Comparison of ENCODE assay signal across 1 cellular context in the genomic region with DNA sequence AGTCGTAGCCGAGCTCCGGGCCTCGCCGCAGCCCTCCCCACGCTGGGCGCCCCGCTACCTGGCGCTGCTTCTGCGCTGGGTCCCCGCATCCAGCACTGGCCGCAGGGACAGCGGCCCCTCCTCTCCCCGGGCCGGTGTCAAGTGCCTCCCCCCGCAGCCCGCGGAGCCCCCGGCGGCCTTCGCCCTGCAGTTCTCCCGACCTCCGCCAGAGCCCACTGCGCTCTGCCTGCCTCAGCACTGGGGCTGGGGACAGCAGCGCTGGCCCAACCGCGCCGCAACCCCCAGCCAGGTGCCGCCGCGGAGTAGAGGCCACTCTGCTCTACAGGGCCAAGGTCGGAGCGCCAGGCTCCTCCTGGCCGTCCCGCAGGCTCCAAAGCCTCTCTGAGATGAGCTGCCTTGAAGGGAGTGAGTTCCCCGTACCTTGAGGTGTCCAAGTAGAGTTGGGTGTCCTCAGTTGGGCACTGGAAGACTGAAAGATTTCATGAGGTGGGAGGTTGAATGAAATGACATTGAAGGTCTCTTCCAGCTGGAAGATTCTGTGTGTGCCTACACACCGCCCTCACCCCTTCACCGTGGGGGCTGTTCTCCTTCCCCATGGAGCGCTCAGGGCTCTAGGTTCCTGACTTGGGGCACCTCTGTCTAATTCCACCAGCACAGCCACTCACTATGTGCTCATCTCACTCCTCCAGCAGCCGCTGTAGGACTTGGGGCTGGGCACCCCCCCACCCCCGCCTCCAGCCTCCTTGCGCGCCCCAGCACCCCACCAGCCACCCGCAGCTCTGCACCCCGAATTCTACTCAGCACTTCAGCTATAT.
A peak's percentile ranks its signal among the peaks of the same experiment; 100 is the strongest.
TF ChIP-seq lines count a peak whose summit lies in the region.

No MANE protein-coding gene starts in this region.

TF ChIP-seq in HepG2, 621 proteins besides CTCF, POLR2A, EP300 and RAD21 (continued from another document and continues in another):
- TF ChIP-seq, protein P1, sequence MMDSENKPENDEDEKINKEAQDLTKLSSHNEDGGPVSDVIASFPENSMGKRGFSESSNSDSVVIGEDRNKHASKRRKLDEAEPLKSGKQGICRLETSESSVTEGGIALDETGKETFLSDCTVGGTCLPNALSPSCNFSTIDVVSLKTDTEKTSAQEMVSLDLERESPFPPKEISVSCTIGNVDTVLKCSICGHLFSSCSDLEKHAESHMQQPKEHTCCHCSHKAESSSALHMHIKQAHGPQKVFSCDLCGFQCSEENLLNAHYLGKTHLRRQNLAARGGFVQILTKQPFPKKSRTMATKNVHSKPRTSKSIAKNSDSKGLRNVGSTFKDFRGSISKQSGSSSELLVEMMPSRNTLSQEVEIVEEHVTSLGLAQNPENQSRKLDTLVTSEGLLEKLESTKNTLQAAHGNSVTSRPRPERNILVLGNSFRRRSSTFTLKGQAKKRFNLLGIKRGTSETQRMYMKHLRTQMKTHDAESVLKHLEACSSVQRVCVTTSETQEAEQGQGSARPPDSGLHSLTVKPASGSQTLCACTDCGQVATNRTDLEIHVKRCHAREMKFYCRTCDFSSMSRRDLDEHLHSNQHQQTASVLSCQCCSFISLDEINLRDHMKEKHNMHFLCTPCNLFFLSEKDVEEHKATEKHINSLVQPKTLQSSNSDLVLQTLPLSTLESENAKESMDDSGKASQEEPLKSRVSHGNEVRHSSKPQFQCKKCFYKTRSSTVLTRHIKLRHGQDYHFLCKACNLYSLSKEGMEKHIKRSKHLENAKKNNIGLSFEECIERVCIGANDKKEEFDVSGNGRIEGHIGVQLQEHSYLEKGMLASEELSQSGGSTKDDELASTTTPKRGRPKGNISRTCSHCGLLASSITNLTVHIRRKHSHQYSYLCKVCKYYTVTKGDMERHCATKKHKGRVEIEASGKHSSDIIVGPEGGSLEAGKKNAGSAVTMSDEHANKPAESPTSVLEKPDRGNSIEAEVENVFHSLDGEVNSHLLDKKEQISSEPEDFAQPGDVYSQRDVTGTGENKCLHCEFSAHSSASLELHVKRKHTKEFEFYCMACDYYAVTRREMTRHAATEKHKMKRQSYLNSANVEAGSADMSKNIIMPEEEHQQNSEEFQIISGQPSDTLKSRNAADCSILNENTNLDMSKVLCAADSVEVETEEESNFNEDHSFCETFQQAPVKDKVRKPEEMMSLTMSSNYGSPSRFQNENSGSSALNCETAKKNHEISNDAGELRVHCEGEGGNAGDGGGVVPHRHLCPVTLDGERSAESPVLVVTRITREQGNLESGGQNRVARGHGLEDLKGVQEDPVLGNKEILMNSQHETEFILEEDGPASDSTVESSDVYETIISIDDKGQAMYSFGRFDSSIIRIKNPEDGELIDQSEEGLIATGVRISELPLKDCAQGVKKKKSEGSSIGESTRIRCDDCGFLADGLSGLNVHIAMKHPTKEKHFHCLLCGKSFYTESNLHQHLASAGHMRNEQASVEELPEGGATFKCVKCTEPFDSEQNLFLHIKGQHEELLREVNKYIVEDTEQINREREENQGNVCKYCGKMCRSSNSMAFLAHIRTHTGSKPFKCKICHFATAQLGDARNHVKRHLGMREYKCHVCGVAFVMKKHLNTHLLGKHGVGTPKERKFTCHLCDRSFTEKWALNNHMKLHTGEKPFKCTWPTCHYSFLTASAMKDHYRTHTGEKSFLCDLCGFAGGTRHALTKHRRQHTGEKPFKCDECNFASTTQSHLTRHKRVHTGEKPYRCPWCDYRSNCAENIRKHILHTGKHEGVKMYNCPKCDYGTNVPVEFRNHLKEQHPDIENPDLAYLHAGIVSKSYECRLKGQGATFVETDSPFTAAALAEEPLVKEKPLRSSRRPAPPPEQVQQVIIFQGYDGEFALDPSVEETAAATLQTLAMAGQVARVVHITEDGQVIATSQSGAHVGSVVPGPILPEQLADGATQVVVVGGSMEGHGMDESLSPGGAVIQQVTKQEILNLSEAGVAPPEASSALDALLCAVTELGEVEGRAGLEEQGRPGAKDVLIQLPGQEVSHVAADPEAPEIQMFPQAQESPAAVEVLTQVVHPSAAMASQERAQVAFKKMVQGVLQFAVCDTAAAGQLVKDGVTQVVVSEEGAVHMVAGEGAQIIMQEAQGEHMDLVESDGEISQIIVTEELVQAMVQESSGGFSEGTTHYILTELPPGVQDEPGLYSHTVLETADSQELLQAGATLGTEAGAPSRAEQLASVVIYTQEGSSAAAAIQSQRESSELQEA (CRISPR knock-in tag; IDR thresholded peaks at IDR 0.05; ENCODE audit: not compliant biosample characterization): peak; percentile 82
- TF ChIP-seq, protein P2, sequence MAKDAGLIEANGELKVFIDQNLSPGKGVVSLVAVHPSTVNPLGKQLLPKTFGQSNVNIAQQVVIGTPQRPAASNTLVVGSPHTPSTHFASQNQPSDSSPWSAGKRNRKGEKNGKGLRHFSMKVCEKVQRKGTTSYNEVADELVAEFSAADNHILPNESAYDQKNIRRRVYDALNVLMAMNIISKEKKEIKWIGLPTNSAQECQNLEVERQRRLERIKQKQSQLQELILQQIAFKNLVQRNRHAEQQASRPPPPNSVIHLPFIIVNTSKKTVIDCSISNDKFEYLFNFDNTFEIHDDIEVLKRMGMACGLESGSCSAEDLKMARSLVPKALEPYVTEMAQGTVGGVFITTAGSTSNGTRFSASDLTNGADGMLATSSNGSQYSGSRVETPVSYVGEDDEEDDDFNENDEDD (CRISPR knock-in tag; IDR thresholded peaks at IDR 0.05; ENCODE audit: borderline replicate concordance): peak; percentile 14; the same call in 1 of the 2 replicates
- TF ChIP-seq KLF9 (CRISPR knock-in tag; IDR thresholded peaks at IDR 0.05; ENCODE audit: low read depth) (peak; percentile 56; the same call in 1 of the 2 replicates), ZBTB8A (CRISPR knock-in tag; IDR thresholded peaks at IDR 0.05; ENCODE audit: borderline replicate concordance, low read depth) (no peak), ZNF552 (CRISPR knock-in tag; IDR thresholded peaks at IDR 0.05; ENCODE audit: borderline replicate concordance) (0 out of 2 replicates have a peak, but pooled peaks have one; percentile 57), SMARCC2 (IDR thresholded peaks at IDR 0.05) (no peak), POLR2AphosphoS5 (IDR thresholded peaks at IDR 0.05; ENCODE audit: low read depth, low read length) (no peak), ZNF333 (CRISPR knock-in tag; IDR thresholded peaks at IDR 0.05; ENCODE audit: borderline replicate concordance) (peak; percentile 86), GTF2F1 (IDR thresholded peaks at IDR 0.05; ENCODE audit: low read length) (no peak), ZSCAN22 (CRISPR knock-in tag; IDR thresholded peaks at IDR 0.05) (no peak), FOSL2 (CRISPR knock-in tag; IDR thresholded peaks at IDR 0.05) (peak; percentile 58), ARHGAP35 (CRISPR knock-in tag; IDR thresholded peaks at IDR 0.05; ENCODE audit: borderline replicate concordance) (peak; percentile 87; the same call in 1 of the 2 replicates), RARG (CRISPR knock-in tag; IDR thresholded peaks at IDR 0.05; ENCODE audit: low read depth) (no peak), JUNB (CRISPR knock-in tag; IDR thresholded peaks at IDR 0.05; ENCODE audit: borderline replicate concordance) (no peak), TAF15 (IDR thresholded peaks at IDR 0.05; ENCODE audit: low read depth, low read length, poor library complexity, severe bottlenecking) (peak; percentile 98)
- TF ChIP-seq, protein P3, sequence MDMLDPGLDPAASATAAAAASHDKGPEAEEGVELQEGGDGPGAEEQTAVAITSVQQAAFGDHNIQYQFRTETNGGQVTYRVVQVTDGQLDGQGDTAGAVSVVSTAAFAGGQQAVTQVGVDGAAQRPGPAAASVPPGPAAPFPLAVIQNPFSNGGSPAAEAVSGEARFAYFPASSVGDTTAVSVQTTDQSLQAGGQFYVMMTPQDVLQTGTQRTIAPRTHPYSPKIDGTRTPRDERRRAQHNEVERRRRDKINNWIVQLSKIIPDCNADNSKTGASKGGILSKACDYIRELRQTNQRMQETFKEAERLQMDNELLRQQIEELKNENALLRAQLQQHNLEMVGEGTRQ (IDR thresholded peaks at IDR 0.05; ENCODE audit: low read depth, low read length): no peak
- TF ChIP-seq, protein P3 (CRISPR knock-in tag; IDR thresholded peaks at IDR 0.05; ENCODE audit: borderline replicate concordance): no peak; the same call in 1 of the 2 replicates
- TF ChIP-seq, protein P4, sequence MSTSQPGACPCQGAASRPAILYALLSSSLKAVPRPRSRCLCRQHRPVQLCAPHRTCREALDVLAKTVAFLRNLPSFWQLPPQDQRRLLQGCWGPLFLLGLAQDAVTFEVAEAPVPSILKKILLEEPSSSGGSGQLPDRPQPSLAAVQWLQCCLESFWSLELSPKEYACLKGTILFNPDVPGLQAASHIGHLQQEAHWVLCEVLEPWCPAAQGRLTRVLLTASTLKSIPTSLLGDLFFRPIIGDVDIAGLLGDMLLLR (CRISPR knock-in tag; IDR thresholded peaks at IDR 0.05): peak; percentile 93
- TF ChIP-seq, protein P5, sequence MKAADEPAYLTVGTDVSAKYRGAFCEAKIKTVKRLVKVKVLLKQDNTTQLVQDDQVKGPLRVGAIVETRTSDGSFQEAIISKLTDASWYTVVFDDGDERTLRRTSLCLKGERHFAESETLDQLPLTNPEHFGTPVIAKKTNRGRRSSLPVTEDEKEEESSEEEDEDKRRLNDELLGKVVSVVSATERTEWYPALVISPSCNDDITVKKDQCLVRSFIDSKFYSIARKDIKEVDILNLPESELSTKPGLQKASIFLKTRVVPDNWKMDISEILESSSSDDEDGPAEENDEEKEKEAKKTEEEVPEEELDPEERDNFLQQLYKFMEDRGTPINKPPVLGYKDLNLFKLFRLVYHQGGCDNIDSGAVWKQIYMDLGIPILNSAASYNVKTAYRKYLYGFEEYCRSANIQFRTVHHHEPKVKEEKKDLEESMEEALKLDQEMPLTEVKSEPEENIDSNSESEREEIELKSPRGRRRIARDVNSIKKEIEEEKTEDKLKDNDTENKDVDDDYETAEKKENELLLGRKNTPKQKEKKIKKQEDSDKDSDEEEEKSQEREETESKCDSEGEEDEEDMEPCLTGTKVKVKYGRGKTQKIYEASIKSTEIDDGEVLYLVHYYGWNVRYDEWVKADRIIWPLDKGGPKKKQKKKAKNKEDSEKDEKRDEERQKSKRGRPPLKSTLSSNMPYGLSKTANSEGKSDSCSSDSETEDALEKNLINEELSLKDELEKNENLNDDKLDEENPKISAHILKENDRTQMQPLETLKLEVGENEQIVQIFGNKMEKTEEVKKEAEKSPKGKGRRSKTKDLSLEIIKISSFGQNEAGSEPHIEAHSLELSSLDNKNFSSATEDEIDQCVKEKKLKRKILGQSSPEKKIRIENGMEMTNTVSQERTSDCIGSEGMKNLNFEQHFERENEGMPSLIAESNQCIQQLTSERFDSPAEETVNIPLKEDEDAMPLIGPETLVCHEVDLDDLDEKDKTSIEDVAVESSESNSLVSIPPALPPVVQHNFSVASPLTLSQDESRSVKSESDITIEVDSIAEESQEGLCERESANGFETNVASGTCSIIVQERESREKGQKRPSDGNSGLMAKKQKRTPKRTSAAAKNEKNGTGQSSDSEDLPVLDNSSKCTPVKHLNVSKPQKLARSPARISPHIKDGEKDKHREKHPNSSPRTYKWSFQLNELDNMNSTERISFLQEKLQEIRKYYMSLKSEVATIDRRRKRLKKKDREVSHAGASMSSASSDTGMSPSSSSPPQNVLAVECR (CRISPR knock-in tag; IDR thresholded peaks at IDR 0.05; ENCODE audit: borderline replicate concordance): peak; percentile 92
- TF ChIP-seq, protein P6, sequence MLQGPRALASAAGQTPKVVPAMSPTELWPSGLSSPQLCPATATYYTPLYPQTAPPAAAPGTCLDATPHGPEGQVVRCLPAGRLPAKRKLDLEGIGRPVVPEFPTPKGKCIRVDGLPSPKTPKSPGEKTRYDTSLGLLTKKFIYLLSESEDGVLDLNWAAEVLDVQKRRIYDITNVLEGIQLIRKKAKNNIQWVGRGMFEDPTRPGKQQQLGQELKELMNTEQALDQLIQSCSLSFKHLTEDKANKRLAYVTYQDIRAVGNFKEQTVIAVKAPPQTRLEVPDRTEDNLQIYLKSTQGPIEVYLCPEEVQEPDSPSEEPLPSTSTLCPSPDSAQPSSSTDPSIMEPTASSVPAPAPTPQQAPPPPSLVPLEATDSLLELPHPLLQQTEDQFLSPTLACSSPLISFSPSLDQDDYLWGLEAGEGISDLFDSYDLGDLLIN (CRISPR knock-in tag; IDR thresholded peaks at IDR 0.05; ENCODE audit: borderline replicate concordance): 0 out of 2 replicates have a peak, but pooled peaks have one; percentile 76
- TF ChIP-seq, protein P7, sequence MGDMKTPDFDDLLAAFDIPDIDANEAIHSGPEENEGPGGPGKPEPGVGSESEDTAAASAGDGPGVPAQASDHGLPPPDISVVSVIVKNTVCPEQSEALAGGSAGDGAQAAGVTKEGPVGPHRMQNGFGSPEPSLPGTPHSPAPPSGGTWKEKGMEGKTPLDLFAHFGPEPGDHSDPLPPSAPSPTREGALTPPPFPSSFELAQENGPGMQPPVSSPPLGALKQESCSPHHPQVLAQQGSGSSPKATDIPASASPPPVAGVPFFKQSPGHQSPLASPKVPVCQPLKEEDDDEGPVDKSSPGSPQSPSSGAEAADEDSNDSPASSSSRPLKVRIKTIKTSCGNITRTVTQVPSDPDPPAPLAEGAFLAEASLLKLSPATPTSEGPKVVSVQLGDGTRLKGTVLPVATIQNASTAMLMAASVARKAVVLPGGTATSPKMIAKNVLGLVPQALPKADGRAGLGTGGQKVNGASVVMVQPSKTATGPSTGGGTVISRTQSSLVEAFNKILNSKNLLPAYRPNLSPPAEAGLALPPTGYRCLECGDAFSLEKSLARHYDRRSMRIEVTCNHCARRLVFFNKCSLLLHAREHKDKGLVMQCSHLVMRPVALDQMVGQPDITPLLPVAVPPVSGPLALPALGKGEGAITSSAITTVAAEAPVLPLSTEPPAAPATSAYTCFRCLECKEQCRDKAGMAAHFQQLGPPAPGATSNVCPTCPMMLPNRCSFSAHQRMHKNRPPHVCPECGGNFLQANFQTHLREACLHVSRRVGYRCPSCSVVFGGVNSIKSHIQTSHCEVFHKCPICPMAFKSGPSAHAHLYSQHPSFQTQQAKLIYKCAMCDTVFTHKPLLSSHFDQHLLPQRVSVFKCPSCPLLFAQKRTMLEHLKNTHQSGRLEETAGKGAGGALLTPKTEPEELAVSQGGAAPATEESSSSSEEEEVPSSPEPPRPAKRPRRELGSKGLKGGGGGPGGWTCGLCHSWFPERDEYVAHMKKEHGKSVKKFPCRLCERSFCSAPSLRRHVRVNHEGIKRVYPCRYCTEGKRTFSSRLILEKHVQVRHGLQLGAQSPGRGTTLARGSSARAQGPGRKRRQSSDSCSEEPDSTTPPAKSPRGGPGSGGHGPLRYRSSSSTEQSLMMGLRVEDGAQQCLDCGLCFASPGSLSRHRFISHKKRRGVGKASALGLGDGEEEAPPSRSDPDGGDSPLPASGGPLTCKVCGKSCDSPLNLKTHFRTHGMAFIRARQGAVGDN (CRISPR knock-in tag; IDR thresholded peaks at IDR 0.05): peak; percentile 86
